In the genomic region with DNA sequence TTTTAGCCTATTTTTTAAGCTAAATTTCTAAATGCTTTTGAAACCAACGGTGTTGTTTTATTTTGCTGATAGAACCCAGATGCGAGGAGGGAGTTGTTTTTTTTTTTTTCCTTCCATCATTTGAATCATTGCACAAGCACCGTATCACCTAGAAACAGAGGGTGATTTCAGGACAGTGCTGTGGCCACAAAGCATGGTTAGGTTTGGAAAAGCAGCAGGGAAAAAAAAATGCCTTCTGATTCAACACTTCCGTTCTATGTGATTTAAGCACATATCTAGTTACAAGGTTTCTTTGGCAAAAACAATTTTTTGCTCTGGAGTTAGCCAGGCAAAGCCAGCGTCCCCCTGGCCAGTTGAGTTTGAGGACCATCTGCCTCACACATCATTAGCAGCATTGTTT, we compare ENCODE assay signal across 12 cellular contexts. TPM values are rescaled to one million over a fixed set of nuclear protein-coding genes. Genes with fewer than 3 reads are reported as not detected.
DNase-seq lines count a peak whose midpoint lies in the region; ATAC-seq and TF ChIP-seq lines count a peak whose summit lies in the region.
"Had no signal": no experiment of that assay in that cellular context is flagged by ENCODE, and none has a peak within 500 bp of the region (broad histone marks: within the 10 kb centered on the region; RNA-seq: fewer than 3 reads in every experiment).

No MANE protein-coding gene starts in this region.

- H3K4me3 ChIP-seq in epithelial cell of esophagus (ENCODE audit: low read length) (no peak overlapping the region), neutrophil (ENCODE audit: low read depth in 1 of 2, low read length in 1 of 2) (no peak overlapping the region), PC-3 (ENCODE audit: low read length) (no peak overlapping the region)
- H3K4me3 ChIP-seq: right lobe of liver had no signal

- no peak overlapping the region for H3K4me3 Mint-ChIP-seq in Calu3 (ENCODE audit: low read depth, unreplicated experiment)
- H3K4me3 Mint-ChIP-seq: activated CD8-positive, alpha-beta T cell treated with anti-CD3 and anti-CD28 coated beads for 36 hours had no signal

- TF ChIP-seq CTCF in epithelial cell of esophagus (IDR thresholded peaks at IDR 0.05; ENCODE audit: insufficient read depth, low read depth, low read length, missing control alignments) (no peak), neutrophil (IDR thresholded peaks at IDR 0.05) (no peak), PC-3 (conservative IDR thresholded peaks at IDR 0.05; ENCODE audit: low read depth, low read length) (no peak), Calu3 (IDR thresholded peaks at IDR 0.05; ENCODE audit: unreplicated experiment) (no peak)

- no peak overlapping the region for H3K27ac Mint-ChIP-seq in Calu3 (ENCODE audit: unreplicated experiment)
- H3K27ac Mint-ChIP-seq: activated CD8-positive, alpha-beta T cell treated with anti-CD3 and anti-CD28 coated beads for 36 hours had no signal

- H3K9me3 ChIP-seq in neutrophil, result no peaks in the 10 kb centered on the region
- no peaks in the 10 kb centered on the region for H3K9me3 ChIP-seq in PC-3 (ENCODE audit: low read length)
- H3K9me3 ChIP-seq: right lobe of liver had no signal

- BruUV-seq in PC-3 (replicated peaks; lab: Mats Ljungman, UMichigan) (no TSS peak), Calu3 (replicated peaks; lab: Mats Ljungman, UMichigan) (no TSS peak)

- DNase-seq in GM04503 (ENCODE audit: low read depth) (peak; percentile 89), NCI-H2171 (lab: John Stamatoyannopoulos, UW) (peak; percentile 36), epithelial cell of esophagus (ENCODE audit: low read depth) (peak; percentile 51), PC-3 (no peak), activated gamma-delta T cell treated with Interleukin-2 at 50 U/mL for 16 hours (no peak), Calu3 (no peak), RPMI8226 (no peak)
- DNase-seq: activated CD8-positive, alpha-beta T cell treated with anti-CD3 and anti-CD28 coated beads for 36 hours; central memory CD4-positive, alpha-beta T cell; DMS53; right lobe of liver had no signal

- no peak for ATAC-seq in PC-3
- ATAC-seq: activated CD8-positive, alpha-beta T cell treated with anti-CD3 and anti-CD28 coated beads for 36 hours had no signal

- no peak overlapping the region for H3K4me2 ChIP-seq in PC-3 (ENCODE audit: low read length)

- no peaks in the 10 kb centered on the region for H4K20me1 ChIP-seq in PC-3 (ENCODE audit: low read length)

- H3K4me1 ChIP-seq in neutrophil (ENCODE audit: control insufficient read depth in 1 of 2, insufficient read depth in 1 of 2, low read depth in 1 of 2, low read length in 1 of 2), result peaks cover 72 to 81% of the 10 kb centered on the region in 2 experiments
- 0 out of 2 replicates have a peak, but pooled peaks cover 2% of the 10 kb centered on the region for H3K4me1 ChIP-seq in PC-3 (ENCODE audit: insufficient read depth, low read length)

- CTCF ChIA-PET in PC-3 (lab: Charles Lee) (no interaction called here), Calu3 (lab: Charles Lee) (no interaction called here)

- no peaks in the 10 kb centered on the region for H3F3A ChIP-seq in PC-3 (ENCODE audit: low read length, unreplicated experiment)

- H2AFZ ChIP-seq in PC-3 (ENCODE audit: low read length), result no peak overlapping the region

- peaks cover 25% of the 10 kb centered on the region for H3K27me3 Mint-ChIP-seq in Calu3 (ENCODE audit: unreplicated experiment)

- no peaks in the 10 kb centered on the region for H3K36me3 Mint-ChIP-seq in Calu3 (ENCODE audit: insufficient read depth, unreplicated experiment)

- H3K9me2 ChIP-seq in PC-3 (replicated peaks; ENCODE audit: low read length), result no peaks in the 10 kb centered on the region

- no peaks in the 10 kb centered on the region for H3K9me3 Mint-ChIP-seq in Calu3 (ENCODE audit: low read depth, unreplicated experiment)
- H3K9me3 Mint-ChIP-seq: activated CD8-positive, alpha-beta T cell treated with anti-CD3 and anti-CD28 coated beads for 36 hours had no signal

- intact Hi-C loops in PC-3 (cut with micrococcal nuclease) (no loop called here), Calu3 (cut with micrococcal nuclease; ENCODE audit: unreplicated experiment) (no loop called here)

- H3K4me1 Mint-ChIP-seq in Calu3 (ENCODE audit: low read depth, unreplicated experiment), result peaks cover 10% of the 10 kb centered on the region

- H3K27ac ChIP-seq in neutrophil (peak overlapping the region; percentile 33), PC-3 (ENCODE audit: low read length) (no peak overlapping the region)

- POLR2A ChIA-PET in PC-3 (lab: Charles Lee; ENCODE audit: unreplicated experiment), result no interaction called here

- H3K36me3 ChIP-seq in neutrophil (no peaks in the 10 kb centered on the region), PC-3 (ENCODE audit: low read depth, low read length) (no peaks in the 10 kb centered on the region)
- H3K36me3 ChIP-seq: right lobe of liver had no signal

- H3K9ac ChIP-seq in PC-3 (ENCODE audit: low read length), result no peak overlapping the region

- H3K27me3 ChIP-seq in neutrophil, result no peaks in the 10 kb centered on the region
- no peaks in the 10 kb centered on the region for H3K27me3 ChIP-seq in PC-3 (ENCODE audit: low read length)
- H3K27me3 ChIP-seq: right lobe of liver had no signal

- no peaks in the 10 kb centered on the region for H3K79me2 ChIP-seq in PC-3 (ENCODE audit: low read length)

RNA-seq across cellular contexts. Expression of gene WNT5B, which starts 17.3 kb away (rescaled TPM):
- total RNA-seq in PC-3 (2014; rRNA removed) (1.7 and 2.2 TPM in 2 replicates), Calu3 (2022) (0.24 TPM in 1 of 2 replicates, not detected in the other)
- total RNA-seq: activated CD8-positive, alpha-beta T cell treated with anti-CD3 and anti-CD28 coated beads for 36 hours had no signal

RNA-seq across cellular contexts. Expression of gene FBXL14, which starts 17.4 kb away (rescaled TPM):
- total RNA-seq in PC-3 (2014; rRNA removed) (18.3 and 21.8 TPM in 2 replicates), Calu3 (2022) (19.4 and 20.1 TPM in 2 replicates)

Comparison
In these comparisons a context has a peak if more than half of its experiments do, and no peak if none do; other contexts are left out.
1. DNase-seq: peak in GM04503 (single experiment), NCI-H2171 (single experiment) and epithelial cell of esophagus (single experiment); none in PC-3 (single experiment), activated gamma-delta T cell treated with Interleukin-2 at 50 U/mL for 16 hours (single experiment), Calu3 (single experiment) and RPMI8226 (single experiment).